Comparison of ENCODE assay signal across 26 cellular contexts in genomic region chr3:30183421-30183820, GRCh38.
"Had no signal": no experiment of that assay in that cellular context is flagged by ENCODE, and none has a peak within 500 bp of the region (broad histone marks: within the 10 kb centered on the region; RNA-seq: fewer than 3 reads in every experiment).

No MANE protein-coding gene starts in this region.

- H3K4me1 ChIP-seq: colonic mucosa, gastrocnemius medialis, lower lobe of right lung, neural progenitor cell, psoas muscle, sigmoid colon, thyroid gland had no signal

- H3K4me3 ChIP-seq: colonic mucosa, gastrocnemius medialis, lower lobe of right lung, neural progenitor cell, psoas muscle, sigmoid colon, skin epidermis, suprapubic skin, thyroid gland had no signal

- H3K36me3 Mint-ChIP-seq: natural killer cell, type B pancreatic cell had no signal

- H3K4me2 ChIP-seq: neural progenitor cell had no signal

- H3K9ac ChIP-seq: neural progenitor cell had no signal

- H3K27me3 ChIP-seq: colonic mucosa, gastrocnemius medialis, neural progenitor cell, sigmoid colon, suprapubic skin, thyroid gland had no signal

- H2AFZ ChIP-seq: neural progenitor cell had no signal

- H3K4me3 Mint-ChIP-seq: dendritic cell treated with granulocyte-macrophage colony-stimulating factor and Interleukin-4, amounts not matched to agents 40 ng/mL and 50 ng/mL, for 4 days; endodermal cell; natural killer cell; neural progenitor cell; stimulated activated naive CD8-positive, alpha-beta T cell treated with anti-CD3 and anti-CD28 coated beads, Interleukin-15, amount 100 ng/mL, for 72 hours; type B pancreatic cell had no signal

- H3K4me1 Mint-ChIP-seq: endodermal cell; natural killer cell; stimulated activated naive CD8-positive, alpha-beta T cell treated with anti-CD3 and anti-CD28 coated beads, Interleukin-15, amount 100 ng/mL, for 72 hours had no signal

- ATAC-seq: esophagus mucosa; gastrocnemius medialis; left ventricle myocardium superior; lower lobe of right lung; natural killer cell; psoas muscle; right cardiac atrium; stimulated activated naive CD8-positive, alpha-beta T cell treated with anti-CD3 and anti-CD28 coated beads, Interleukin-15, amount 100 ng/mL, for 72 hours had no signal

- H3K27me3 Mint-ChIP-seq: dendritic cell treated with granulocyte-macrophage colony-stimulating factor and Interleukin-4, amounts not matched to agents 40 ng/mL and 50 ng/mL, for 4 days had no signal

- H3K27ac ChIP-seq: colonic mucosa, epithelial cell of prostate, gastrocnemius medialis, lower lobe of right lung, neural progenitor cell, psoas muscle, sigmoid colon, skin epidermis, suprapubic skin, thyroid gland had no signal

- DNase-seq: colonic mucosa; effector CD8-positive, alpha-beta T cell; endodermal cell; foreskin fibroblast; gastrocnemius medialis; head of caudate nucleus; left ventricle myocardium superior; lower lobe of right lung; natural killer cell; posterior cingulate gyrus; psoas muscle; right cardiac atrium; sigmoid colon; stimulated activated CD4-positive, alpha-beta T cell treated with anti-CD3 and anti-CD28 coated beads, Interleukin-15, amount 100 ng/mL, for 24 hours; stimulated activated CD4-positive, alpha-beta T cell treated with anti-CD3 and anti-CD28 coated beads, Interleukin-4, amount 100 ng/mL, for 1 hour; stimulated activated CD8-positive, alpha-beta memory T cell treated with anti-CD3 and anti-CD28 coated beads, Interleukin-4, amount 100 ng/mL, for 48 hours; stimulated activated naive CD4-positive, alpha-beta T cell; stimulated activated naive CD8-positive, alpha-beta T cell treated with anti-CD3 and anti-CD28 coated beads, Interleukin-15, amount 100 ng/mL, for 72 hours; thyroid gland had no signal

- H3K9me3 Mint-ChIP-seq: dendritic cell treated with granulocyte-macrophage colony-stimulating factor and Interleukin-4, amounts not matched to agents 40 ng/mL and 50 ng/mL, for 4 days; endodermal cell; natural killer cell; neural progenitor cell; stimulated activated naive CD8-positive, alpha-beta T cell treated with anti-CD3 and anti-CD28 coated beads, Interleukin-15, amount 100 ng/mL, for 72 hours; type B pancreatic cell had no signal

- H3K36me3 ChIP-seq: colonic mucosa, gastrocnemius medialis, lower lobe of right lung, neural progenitor cell, sigmoid colon, suprapubic skin, thyroid gland had no signal

- H3K27ac Mint-ChIP-seq: dendritic cell treated with granulocyte-macrophage colony-stimulating factor and Interleukin-4, amounts not matched to agents 40 ng/mL and 50 ng/mL, for 4 days; endodermal cell; natural killer cell; neural progenitor cell; stimulated activated naive CD8-positive, alpha-beta T cell treated with anti-CD3 and anti-CD28 coated beads, Interleukin-15, amount 100 ng/mL, for 72 hours; type B pancreatic cell had no signal

- H3K9me3 ChIP-seq: colonic mucosa, gastrocnemius medialis, lower lobe of right lung, psoas muscle, sigmoid colon, suprapubic skin, thyroid gland had no signal
